In genomic region chr19:33008738-33009137, GRCh38 we compare ENCODE assay signal across 3 cellular contexts.
"Had no signal": no experiment of that assay in that cellular context is flagged by ENCODE, and none has a peak within 500 bp of the region (broad histone marks: within the 10 kb centered on the region; RNA-seq: fewer than 3 reads in every experiment).

No MANE protein-coding gene starts in this region.

- H3K4me3 ChIP-seq: GM12878 had no signal

- DNase-seq: GDM1, GF-D8 had no signal
